13 cellular contexts compared by ENCODE assay signal in genomic region chr20:35934050-35934449, GRCh38.
"Had no signal": no experiment of that assay in that cellular context is flagged by ENCODE, and none has a peak within 500 bp of the region (broad histone marks: within the 10 kb centered on the region; RNA-seq: fewer than 3 reads in every experiment).

No MANE protein-coding gene starts in this region.

- H3K27ac Mint-ChIP-seq: activated naive CD4-positive, alpha-beta T cell treated with anti-CD3 and anti-CD28 coated beads, Interleukin-2, amount 10 ng/mL, durations not matched to agents 7 days and 5 days; activated T-helper 1 cell treated with anti-CD3 and anti-CD28 coated beads, Interleukin-12 subunit alpha, Interleukin-12 subunit beta, Interleukin-2, Interleukin-4 antibody, amounts not matched to agents 30 ng/mL and 10 ng/mL and 1 ng/mL, durations not matched to agents 14 hours and 24 hours and 36 hours; memory B cell; nephron had no signal

- H3K27me3 ChIP-seq: esophagus squamous epithelium had no signal

- H3K9me3 ChIP-seq: esophagus squamous epithelium, left ventricle myocardium inferior had no signal

- DNase-seq: activated CD4-positive, alpha-beta T cell treated with anti-CD3 and anti-CD28 coated beads, Interleukin-2, amount 50 U/mL, for 48 hours; activated CD4-positive, CD25-positive, alpha-beta regulatory T cell treated with anti-CD3 and anti-CD28 coated beads, Interleukin-2, amount 50 U/mL, for 72 hours; activated naive CD4-positive, alpha-beta T cell treated with anti-CD3 and anti-CD28 coated beads, Interleukin-2, amount 10 ng/mL, durations not matched to agents 7 days and 5 days; dermis blood vessel endothelial cell; esophagus squamous epithelium; foreskin fibroblast; kidney; left ventricle myocardium inferior; stimulated activated CD4-positive, alpha-beta T cell treated with anti-CD3 and anti-CD28 coated beads, Interleukin-12 subunit alpha, Interleukin-12 subunit beta, amount 100 ng/mL, for 4 hours; SW 1271 had no signal

- H3K27ac ChIP-seq: esophagus squamous epithelium, left ventricle myocardium inferior had no signal

- H3K27me3 Mint-ChIP-seq: activated naive CD4-positive, alpha-beta T cell treated with anti-CD3 and anti-CD28 coated beads, Interleukin-2, amount 10 ng/mL, durations not matched to agents 7 days and 5 days; memory B cell had no signal

- H3K4me3 ChIP-seq: esophagus squamous epithelium, left ventricle myocardium inferior had no signal

- H3K4me3 Mint-ChIP-seq: activated naive CD4-positive, alpha-beta T cell treated with anti-CD3 and anti-CD28 coated beads, Interleukin-2, amount 10 ng/mL, durations not matched to agents 7 days and 5 days; activated T-helper 1 cell treated with anti-CD3 and anti-CD28 coated beads, Interleukin-12 subunit alpha, Interleukin-12 subunit beta, Interleukin-2, Interleukin-4 antibody, amounts not matched to agents 30 ng/mL and 10 ng/mL and 1 ng/mL, durations not matched to agents 14 hours and 24 hours and 36 hours; memory B cell; nephron had no signal

- H3K4me1 Mint-ChIP-seq: memory B cell, nephron had no signal

- H3K4me1 ChIP-seq: esophagus squamous epithelium, left ventricle myocardium inferior had no signal

- H3K9me3 Mint-ChIP-seq: activated naive CD4-positive, alpha-beta T cell treated with anti-CD3 and anti-CD28 coated beads, Interleukin-2, amount 10 ng/mL, durations not matched to agents 7 days and 5 days; activated T-helper 1 cell treated with anti-CD3 and anti-CD28 coated beads, Interleukin-12 subunit alpha, Interleukin-12 subunit beta, Interleukin-2, Interleukin-4 antibody, amounts not matched to agents 30 ng/mL and 10 ng/mL and 1 ng/mL, durations not matched to agents 14 hours and 24 hours and 36 hours; memory B cell; nephron had no signal
